In the genomic region with DNA sequence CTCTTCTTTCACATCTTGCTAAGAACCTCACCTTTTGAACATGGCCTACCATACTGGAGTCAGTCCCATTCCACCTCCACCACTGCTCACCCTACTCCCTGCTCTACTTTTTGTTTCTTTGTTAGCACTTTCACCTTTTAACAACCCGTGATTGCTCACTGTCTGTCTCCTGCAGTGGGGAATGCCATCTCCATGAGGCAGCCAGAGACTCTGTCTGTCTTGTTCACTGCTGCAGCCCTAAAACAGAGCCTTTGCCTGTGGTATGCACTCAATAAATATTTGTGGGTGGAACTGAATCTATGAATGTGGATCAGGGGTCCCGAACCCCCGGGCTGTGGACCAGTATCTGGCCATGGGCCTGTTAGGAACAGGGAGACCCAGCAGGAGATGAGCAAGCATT, we compare ENCODE assay signal across 20 cellular contexts.
"Had no signal": no experiment of that assay in that cellular context is flagged by ENCODE, and none has a peak within 500 bp of the region (broad histone marks: within the 10 kb centered on the region; RNA-seq: fewer than 3 reads in every experiment).

No MANE protein-coding gene starts in this region.

- H3K27ac ChIP-seq: foreskin keratinocyte, thoracic aorta, upper lobe of right lung had no signal

- H3K27me3 ChIP-seq: upper lobe of right lung had no signal

- H3K36me3 ChIP-seq: thoracic aorta, upper lobe of right lung had no signal

- H3K9me3 ChIP-seq: thoracic aorta, upper lobe of right lung had no signal

- H3K4me3 ChIP-seq: lung, thoracic aorta, upper lobe of right lung had no signal

- ATAC-seq: activated CD8-positive, alpha-beta T cell treated with anti-CD3 and anti-CD28 coated beads, Interleukin-2, amount 10 ng/mL, durations not matched to agents 7 days and 5 days; activated naive CD8-positive, alpha-beta T cell treated with anti-CD3 and anti-CD28 coated beads, Interleukin-2, amount 50 U/mL, for 24 hours; foreskin keratinocyte; left lobe of liver had no signal

- H3K4me1 ChIP-seq: foreskin keratinocyte had no signal

- DNase-seq: activated CD4-positive, alpha-beta T cell treated with anti-CD3 and anti-CD28 coated beads, Interleukin-2, amount 10 ng/mL, durations not matched to agents 7 days and 5 days; activated CD4-positive, CD25-positive, alpha-beta regulatory T cell; activated CD8-positive, alpha-beta T cell treated with anti-CD3 and anti-CD28 coated beads, Interleukin-2, amount 10 ng/mL, durations not matched to agents 7 days and 5 days; activated naive CD4-positive, alpha-beta T cell treated with anti-CD3 and anti-CD28 coated beads for 36 hours; activated naive CD8-positive, alpha-beta T cell treated with anti-CD3 and anti-CD28 coated beads, Interleukin-2, amount 50 U/mL, for 24 hours; activated T-cell treated with anti-CD3 and anti-CD28 coated beads, Interleukin-2, amount 50 U/mL, for 24 hours; aorta; dermis blood vessel endothelial cell; effector memory CD4-positive, alpha-beta T cell; foreskin keratinocyte; glutamatergic neuron; hippocampal formation; midbrain; nephron progenitor cell; T-helper 1 cell; T1000; upper lobe of right lung had no signal
